9 cellular contexts compared by ENCODE assay signal in genomic region chr17:29292992-29293889, GRCh38. TPM values are rescaled to one million over a fixed set of nuclear protein-coding genes. Genes with fewer than 3 reads are reported as not detected.
A peak's percentile ranks its signal among the peaks of the same experiment; 100 is the strongest.
DNase-seq lines count a peak whose midpoint lies in the region; ATAC-seq and TF ChIP-seq lines count a peak whose summit lies in the region.
"Had no signal": no experiment of that assay in that cellular context is flagged by ENCODE, and none has a peak within 500 bp of the region (broad histone marks: within the 10 kb centered on the region; RNA-seq: fewer than 3 reads in every experiment).

No MANE protein-coding gene starts in this region.

- H3K4me1 Mint-ChIP-seq in activated CD4-positive, alpha-beta memory T cell treated with anti-CD3 and anti-CD28 coated beads for 36 hours (ENCODE audit: low read depth) = peaks cover 38% of the 10 kb centered on the region

- H3K27ac ChIP-seq in ectodermal cell (ENCODE audit: insufficient read depth, low read depth, low read length, poor library complexity, severe bottlenecking) = peak overlapping the region; percentile 97
- H3K27ac ChIP-seq in lung (ENCODE audit: low read depth in 1 of 2, low read length in 1 of 2) = peak overlapping the region; percentile 99

- H3K9me3 ChIP-seq in ectodermal cell (ENCODE audit: control insufficient read depth, low read length) (no peaks in the 10 kb centered on the region), lung (ENCODE audit: control insufficient read depth in 2 of 2, insufficient read depth in 1 of 2, low read length in 1 of 2) (no peaks in the 10 kb centered on the region)

- H3K36me3 ChIP-seq in ectodermal cell (ENCODE audit: control insufficient read depth, insufficient read depth, low read length) = peaks cover 2% of the 10 kb centered on the region
- H3K36me3 ChIP-seq in lung (ENCODE audit: control insufficient read depth in 2 of 2, insufficient read depth in 2 of 2, low read length in 2 of 2) = peaks cover 0 to 5% of the 10 kb centered on the region in 2 donors

- H3K27me3 ChIP-seq in ectodermal cell (ENCODE audit: control insufficient read depth, insufficient read depth, low read length, poor library complexity, severe bottlenecking) = no peaks in the 10 kb centered on the region
- no peaks in the 10 kb centered on the region for H3K27me3 ChIP-seq in lung (ENCODE audit: control insufficient read depth, insufficient read depth)

- peaks cover 30% of the 10 kb centered on the region for H3K36me3 Mint-ChIP-seq in activated CD4-positive, alpha-beta memory T cell treated with anti-CD3 and anti-CD28 coated beads for 36 hours

- intact Hi-C loops in activated CD4-positive, alpha-beta memory T cell treated with anti-CD3 and anti-CD28 coated beads for 36 hours (cut with micrococcal nuclease) = loop anchor here (2.0 to 5.0 kb wide), 5 partner anchors 36 to 481 kb away; partner anchors contain the start of gene TAOK1

- peak overlapping the region; percentile 93 for H3K4me3 ChIP-seq in ectodermal cell (ENCODE audit: insufficient read depth, low read depth, low read length)
- peak overlapping the region; percentile 99 for H3K4me3 ChIP-seq in lung

- CTCF ChIA-PET in HEK293T (lab: Yijun Ruan, JAX) = interaction anchor here (1.2 kb wide), 1 partner anchor 77 kb away, joined by 4 read pairs; no protein-coding TSS in a partner anchor
- CTCF ChIA-PET in activated CD4-positive, alpha-beta memory T cell treated with anti-CD3 and anti-CD28 coated beads for 36 hours (lab: Charles Lee) = interaction anchor here (0.7 to 3.5 kb wide), 7 partner anchors 74 to 299 kb away, joined by 3 to 17 read pairs (median 4); no protein-coding TSS in a partner anchor

- POLR2A ChIA-PET in HEK293T (lab: Yijun Ruan, JAX) = interaction anchor here (0.6 to 2.0 kb wide), 45 partner anchors 9 to 343 kb away, joined by 3 to 33 read pairs (median 4); partner anchors contain the start of gene MYO18A
- POLR2A ChIA-PET in activated CD4-positive, alpha-beta memory T cell treated with anti-CD3 and anti-CD28 coated beads for 36 hours (lab: Charles Lee) = interaction anchor here (0.7 to 3.4 kb wide), 16 partner anchors 8 to 341 kb away, joined by 3 to 18 read pairs (median 4); partner anchors contain the start of gene TAOK1

- H3K9me3 Mint-ChIP-seq in activated CD4-positive, alpha-beta memory T cell treated with anti-CD3 and anti-CD28 coated beads for 36 hours = no peaks in the 10 kb centered on the region

- peak overlapping the region; percentile 99 for H3K4me3 Mint-ChIP-seq in activated CD4-positive, alpha-beta memory T cell treated with anti-CD3 and anti-CD28 coated beads for 36 hours

- peak overlapping the region; percentile 96 for H3K27ac Mint-ChIP-seq in activated CD4-positive, alpha-beta memory T cell treated with anti-CD3 and anti-CD28 coated beads for 36 hours

- ATAC-seq in lung (ENCODE audit: insufficient read depth, low FRiP score) (peak; percentile 11), HG02852 (IDR thresholded peaks at IDR 0.05; ENCODE audit: unreplicated experiment) (no peak)

- 0% methylated on average over 52 to 54 of the region's 54 CpGs for WGBS in ectodermal cell, 2 experiments
- WGBS in lung, 2 donors = 0% methylated on average over 33 to 54 of the region's 54 CpGs

- H3K27me3 Mint-ChIP-seq in activated CD4-positive, alpha-beta memory T cell treated with anti-CD3 and anti-CD28 coated beads for 36 hours = no peaks in the 10 kb centered on the region

- peak; percentile 58 for DNase-seq in DMS153 (lab: John Stamatoyannopoulos, UW)
- DNase-seq in HEK293T (ENCODE audit: extremely low spot score) = peak; percentile 45
- peak; percentile 43 for DNase-seq in NCI-H345 treated with DMSO at 0.1 percent for 48 hours (lab: John Stamatoyannopoulos, UW; ENCODE audit: unreplicated experiment)
- DNase-seq in activated CD4-positive, alpha-beta memory T cell treated with anti-CD3 and anti-CD28 coated beads for 36 hours = peak; percentile 76
- peak; percentile 65 for DNase-seq in lung (ENCODE audit: low spot score)
- DNase-seq in stimulated activated CD4-positive, alpha-beta T cell treated with anti-CD3 and anti-CD28 coated beads, TNF-alpha, amount 100 ng/mL, for 4 hours (ENCODE audit: low read depth in 3 of 3) = peak; percentile 33 to 46 (median 38)

- no peak for TF ChIP-seq CTCF in lung (IDR thresholded peaks at IDR 0.05; ENCODE audit: control extremely low read depth, extremely low read depth)

- H3K4me1 ChIP-seq in ectodermal cell (ENCODE audit: control insufficient read depth, insufficient read depth, low read length) = peaks cover 10% of the 10 kb centered on the region
- peaks cover 4 to 5% of the 10 kb centered on the region in 2 donors for H3K4me1 ChIP-seq in lung (ENCODE audit: control insufficient read depth in 2 of 2, insufficient read depth in 2 of 2, low read length in 2 of 2)

TF ChIP-seq in HEK293T, 16 proteins besides CTCF, POLR2A, EP300 and RAD21:
- TF ChIP-seq FOXM1 (IDR thresholded peaks at IDR 0.05; ENCODE audit: borderline replicate concordance) = no peak
- TF ChIP-seq BHLHE40 (IDR thresholded peaks at IDR 0.05; ENCODE audit: borderline replicate concordance) = no peak
- TF ChIP-seq ZNF384 (IDR thresholded peaks at IDR 0.05) = no peak
- no peak for TF ChIP-seq HDGF (IDR thresholded peaks at IDR 0.05; ENCODE audit: borderline replicate concordance)
- TF ChIP-seq SP1 (IDR thresholded peaks at IDR 0.05) = no peak
- TF ChIP-seq ELF4 (IDR thresholded peaks at IDR 0.05) = no peak
- TF ChIP-seq LEF1 (IDR thresholded peaks at IDR 0.05; ENCODE audit: borderline replicate concordance) = no peak
- TF ChIP-seq FOXA1 (IDR thresholded peaks at IDR 0.05) = no peak
- TF ChIP-seq TARDBP (IDR thresholded peaks at IDR 0.05) = no peak
- no peak for TF ChIP-seq SUZ12 (IDR thresholded peaks at IDR 0.05)
- no peak for TF ChIP-seq NFRKB (IDR thresholded peaks at IDR 0.05)
- no peak for TF ChIP-seq ARNT (IDR thresholded peaks at IDR 0.05)
- no peak for TF ChIP-seq CTBP1 (IDR thresholded peaks at IDR 0.05; ENCODE audit: borderline replicate concordance)
- TF ChIP-seq FOXK2 (IDR thresholded peaks at IDR 0.05) = no peak
- TF ChIP-seq L3MBTL2 (conservative IDR thresholded peaks at IDR 0.05) = no peak
- TF ChIP-seq PKNOX1 (IDR thresholded peaks at IDR 0.05) = no peak

RNA-seq across cellular contexts. Expression of gene NUFIP2, which starts 0.7 kb away (rescaled TPM):
- 10 to 100 TPM; 45.6 to 56.9 TPM for total RNA-seq in activated CD4-positive, alpha-beta memory T cell treated with anti-CD3 and anti-CD28 coated beads for 36 hours
- 47.5 TPM for polyA plus RNA-seq in ectodermal cell (2013, experiment 1 of 4)
- 50.8 TPM for polyA plus RNA-seq in ectodermal cell (2013, experiment 2 of 4)
- 43.6 TPM for polyA plus RNA-seq in ectodermal cell (2013, experiment 3 of 4)
- 52.1 TPM for polyA plus RNA-seq in ectodermal cell (2013, experiment 4 of 4)
- total RNA-seq in lung = 10 to 100 TPM; 47.1 to 71.6 TPM
- 10 to 100 TPM; 10.2 to 12.2 TPM for polyA plus RNA-seq in lung

RNA-seq across cellular contexts. Expression of gene CRYBA1, which starts 46.6 kb away (rescaled TPM):
- total RNA-seq in activated CD4-positive, alpha-beta memory T cell treated with anti-CD3 and anti-CD28 coated beads for 36 hours = not detected
- 2.0 TPM for polyA plus RNA-seq in ectodermal cell (2013, experiment 1 of 4)
- 1.7 TPM for polyA plus RNA-seq in ectodermal cell (2013, experiment 2 of 4)
- polyA plus RNA-seq in ectodermal cell (2013, experiment 3 of 4) = 0.69 TPM
- 1.6 TPM for polyA plus RNA-seq in ectodermal cell (2013, experiment 4 of 4)
- not detected for total RNA-seq in lung
- not detected for polyA plus RNA-seq in lung
- total RNA-seq: renal cortical epithelial cell had no signal
